ENCODE assay signal across 8 cellular contexts in genomic region chr7:154953006-154953684, GRCh38. TPM values are rescaled to one million over a fixed set of nuclear protein-coding genes. Genes with fewer than 3 reads are reported as not detected.
A peak's percentile ranks its signal among the peaks of the same experiment; 100 is the strongest.
DNase-seq lines count a peak whose midpoint lies in the region; ATAC-seq, FAIRE-seq and TF ChIP-seq lines count a peak whose summit lies in the region.

No MANE protein-coding gene starts in this region.

- H3K4me3 ChIP-seq in lung (no peak overlapping the region), coronary artery (no peak overlapping the region)

- no peaks in the 10 kb centered on the region for H3K27me3 ChIP-seq in lung (ENCODE audit: control insufficient read depth, insufficient read depth)

- TF ChIP-seq CTCF in lung (IDR thresholded peaks at IDR 0.05; ENCODE audit: control extremely low read depth, extremely low read depth) (peak; percentile 27), coronary artery (IDR thresholded peaks at IDR 0.05) (no peak)

- H3K27ac ChIP-seq in lung (ENCODE audit: low read depth in 1 of 2, low read length in 1 of 2) (no peak overlapping the region), coronary artery (no peak overlapping the region)

- no peak for ATAC-seq in lung (ENCODE audit: insufficient read depth, low FRiP score)

- no peaks in the 10 kb centered on the region for H3K9me3 ChIP-seq in lung (ENCODE audit: control insufficient read depth in 2 of 2, insufficient read depth in 1 of 2, low read length in 1 of 2)

- 67 to 74% methylated on average over 9 of the region's 9 CpGs for WGBS in lung, 2 donors

- DNase-seq in DMS53 (lab: John Stamatoyannopoulos, UW) (peak; percentile 68), HTR-8/SVneo (ENCODE audit: insufficient read length, low spot score) (peak; percentile 12), UCSD-AML1 (lab: John Stamatoyannopoulos, UW; ENCODE audit: unreplicated experiment) (peak; percentile 38), lung (ENCODE audit: low spot score) (peak; percentile 40), NOMO-1 (lab: John Stamatoyannopoulos, UW; ENCODE audit: unreplicated experiment in 2 of 2) (no peak), coronary artery (ENCODE audit: low spot score) (no peak)
- peak; percentile 57 for DNase-seq in central memory CD4-positive, alpha-beta T cell
- DNase-seq in stimulated activated CD8-positive, alpha-beta memory T cell treated with anti-CD3 and anti-CD28 coated beads, Interleukin-7, amount 100 ng/mL, for 1 hour (ENCODE audit: low read depth in 2 of 2), result peak; percentile 24 to 57

- no peak for FAIRE-seq in HTR-8/SVneo (lab: Jason Lieb, UNC)

- H3K36me3 ChIP-seq in lung (ENCODE audit: control insufficient read depth in 2 of 2, insufficient read depth in 2 of 2, low read length in 2 of 2), result peaks cover 18 to 27% of the 10 kb centered on the region in 2 donors

- H3K4me1 ChIP-seq in lung (ENCODE audit: control insufficient read depth in 2 of 2, insufficient read depth in 2 of 2, low read length in 2 of 2), result no peaks in the 10 kb centered on the region

RNA-seq across cellular contexts. Expression of gene PAXIP1, which starts 49.8 kb away (rescaled TPM):
- total RNA-seq in lung, result 10 to 100 TPM in 1 of 2 donors, 1 to 10 TPM in 1; 9.8 to 15.3 TPM
- polyA plus RNA-seq in lung, result 1 to 10 TPM; 4.7 to 5.3 TPM

Comparison
In these comparisons a context has a peak if more than half of its experiments do, and no peak if none do; other contexts are left out.
1. DNase-seq: peak in DMS53 (single experiment), HTR-8/SVneo (single experiment), UCSD-AML1 (single experiment), central memory CD4-positive, alpha-beta T cell (single experiment), lung (single experiment) and stimulated activated CD8-positive, alpha-beta memory T cell treated with anti-CD3 and anti-CD28 coated beads, Interleukin-7, amount 100 ng/mL, for 1 hour (2 of 2); none in NOMO-1 (0 of 2) and coronary artery (single experiment).